8 cellular contexts compared by ENCODE assay signal in the genomic region with DNA sequence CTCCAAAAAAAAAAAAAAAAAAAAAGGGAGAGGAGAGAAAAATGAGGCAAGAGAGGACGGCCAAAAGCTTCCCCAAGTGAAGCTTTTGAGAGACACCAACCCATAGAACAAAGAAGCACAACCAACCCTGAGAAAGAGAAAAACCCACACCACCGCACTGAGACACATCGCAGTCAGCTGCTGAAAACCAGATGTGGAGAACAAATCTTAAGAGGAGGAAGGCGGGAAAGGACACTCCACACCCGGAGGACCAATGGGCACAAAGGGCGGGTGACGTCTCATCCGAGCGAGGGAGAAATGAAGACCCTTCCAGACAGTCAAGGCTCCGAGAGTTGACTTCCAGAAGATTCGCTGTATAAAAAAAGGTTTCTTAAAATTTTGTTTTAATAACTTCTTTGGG.
A peak's percentile ranks its signal among the peaks of the same experiment; 100 is the strongest.
DNase-seq lines count a peak whose midpoint lies in the region; ATAC-seq, FAIRE-seq and TF ChIP-seq lines count a peak whose summit lies in the region.

No MANE protein-coding gene starts in this region.

- FAIRE-seq in HepG2 (lab: Jason Lieb, UNC): no peak

- H3K9me3 ChIP-seq in right lobe of liver: no peaks in the 10 kb centered on the region
- no peaks in the 10 kb centered on the region for H3K9me3 ChIP-seq in HepG2 (ENCODE audit: low read length)
- no peaks in the 10 kb centered on the region for H3K9me3 ChIP-seq in thyroid gland

- H3K4me3 ChIP-seq in right lobe of liver (no peak overlapping the region), HepG2 (replicated peaks in 1 of 3; ENCODE audit: insufficient read depth in 1 of 3, low read depth in 2 of 3, low read length in 3 of 3) (no peak overlapping the region), thyroid gland (replicated peaks in 1 of 3) (no peak overlapping the region)

- H3K36me3 ChIP-seq in right lobe of liver: no peaks in the 10 kb centered on the region
- peaks cover 0 to 2% of the 10 kb centered on the region in 2 experiments; a peak in 3 of 5 replicates for H3K36me3 ChIP-seq in HepG2 (replicated peaks in 1 of 2; ENCODE audit: control insufficient read depth in 1 of 2, insufficient read depth in 2 of 2, low read length in 2 of 2)
- peaks cover 0 to 5% of the 10 kb centered on the region in 2 donors for H3K36me3 ChIP-seq in thyroid gland

- H3K27ac ChIP-seq in right lobe of liver: peak overlapping the region in 2 of 3 donors; percentile 24 to 54
- no peak overlapping the region for H3K27ac ChIP-seq in HepG2 (ENCODE audit: extremely low read length, insufficient read depth, low read length)
- peak overlapping the region in 1 of 3 donors; percentile 21 for H3K27ac ChIP-seq in thyroid gland

- peak overlapping the region; percentile 67 for H3K4me3 Mint-ChIP-seq in central memory CD8-positive, alpha-beta T cell
- H3K4me3 Mint-ChIP-seq in naive thymus-derived CD8-positive, alpha-beta T cell: peak overlapping the region in 8 of 10 donors; percentile 43 to 70 (median 62)

- intact Hi-C loops in right lobe of liver (cut with DNase I): no loop called here
- intact Hi-C loops in HepG2 (cut with micrococcal nuclease; ENCODE audit: unreplicated experiment): no loop called here
- intact Hi-C loops in thyroid gland (cut with DNase I): no loop called here

- TF ChIP-seq POLR2A in right lobe of liver (IDR thresholded peaks at IDR 0.05) (no peak), HepG2 (IDR thresholded peaks at IDR 0.05; ENCODE audit: insufficient read depth in 1 of 2, low read depth in 2 of 2, low read length in 2 of 2) (no peak), thyroid gland (IDR thresholded peaks at IDR 0.05) (no peak)

- POLR2A ChIA-PET in HepG2 (lab: Yijun Ruan, JAX): no interaction called here
- POLR2A ChIA-PET in naive thymus-derived CD8-positive, alpha-beta T cell (lab: Charles Lee): interaction anchor here (0.8 kb wide), 1 partner anchor 28 kb away, joined by 3 read pairs; no protein-coding TSS in a partner anchor

- no peaks in the 10 kb centered on the region for H3K79me2 ChIP-seq in HepG2 (ENCODE audit: insufficient read depth, low read length)

- no peak overlapping the region for H2AFZ ChIP-seq in HepG2 (ENCODE audit: low read length)

- H3K27me3 Mint-ChIP-seq in central memory CD8-positive, alpha-beta T cell: no peaks in the 10 kb centered on the region
- no peaks in the 10 kb centered on the region for H3K27me3 Mint-ChIP-seq in naive thymus-derived CD8-positive, alpha-beta T cell

- in situ Hi-C loops in HepG2 (cut with HindIII; ENCODE audit: extremely low pct_ligation_motif_present, low pct_unique_long_range_greater_than_20kb): no loop called here

- TF ChIP-seq EP300 in HepG2 (IDR thresholded peaks at IDR 0.05; ENCODE audit: low read depth in 2 of 2, low read length in 2 of 2) (no peak), HepG2 (CRISPR knock-in tag; IDR thresholded peaks at IDR 0.05; ENCODE audit: borderline replicate concordance) (no peak)

- TF ChIP-seq CTCF in right lobe of liver (IDR thresholded peaks at IDR 0.05) (no peak), HepG2 (CRISPR knock-in tag; IDR thresholded peaks at IDR 0.05) (no peak), thyroid gland (IDR thresholded peaks at IDR 0.05) (no peak)

- peaks cover 0 to 4% (median 0%) of the 10 kb centered on the region in 4 donors for H3K4me1 ChIP-seq in right lobe of liver
- peaks cover 24% of the 10 kb centered on the region for H3K4me1 ChIP-seq in HepG2 (ENCODE audit: insufficient read depth, low read length)
- peaks cover 5 to 21% of the 10 kb centered on the region in 2 donors for H3K4me1 ChIP-seq in thyroid gland

- no peak overlapping the region for H3K9ac ChIP-seq in HepG2 (ENCODE audit: insufficient read depth, low read depth, low read length)

- DNase-seq in right lobe of liver (no peak), HepG2 (ENCODE audit: low spot score) (no peak), NCI-H146 (lab: John Stamatoyannopoulos, UW) (no peak), DMS53 treated with DMSO at 0.1 percent for 48 hours (lab: John Stamatoyannopoulos, UW; ENCODE audit: unreplicated experiment) (no peak), thyroid gland (no peak)
- no peak for DNase-seq in central memory CD8-positive, alpha-beta T cell (ENCODE audit: low spot score in 2 of 2)
- no peak for DNase-seq in naive thymus-derived CD8-positive, alpha-beta T cell

- H4K20me1 ChIP-seq in HepG2 (ENCODE audit: insufficient read depth, low read length): no peaks in the 10 kb centered on the region

- BruUV-seq in HepG2 (replicated peaks; lab: Mats Ljungman, UMichigan): no TSS peak

- H3K27me3 ChIP-seq in right lobe of liver (no peaks in the 10 kb centered on the region), HepG2 (ENCODE audit: control insufficient read depth in 1 of 2, insufficient read depth in 2 of 2, low read length in 2 of 2) (no peaks in the 10 kb centered on the region), thyroid gland (no peaks in the 10 kb centered on the region)

- WGBS in right lobe of liver (ENCODE audit: insufficient coverage, low coverage, low lambda C conversion rate, missing lambda C conversion rate): 80% methylated on average over 11 of the region's 11 CpGs
- WGBS in HepG2 (ENCODE audit: low lambda C conversion rate): 92% methylated on average over 11 of the region's 11 CpGs
- 93 to 94% methylated on average over 11 of the region's 11 CpGs for WGBS in thyroid gland, 2 donors

- H3K4me2 ChIP-seq in HepG2 (ENCODE audit: low read depth, low read length): no peak overlapping the region

- no peak for TF ChIP-seq RAD21 in HepG2 (CRISPR knock-in tag; IDR thresholded peaks at IDR 0.05)

- H3K36me3 Mint-ChIP-seq in central memory CD8-positive, alpha-beta T cell (ENCODE audit: insufficient read depth): peaks cover 13% of the 10 kb centered on the region
- H3K36me3 Mint-ChIP-seq in naive thymus-derived CD8-positive, alpha-beta T cell: peaks cover 0 to 28% (median 15%) of the 10 kb centered on the region in 3 donors

- ATAC-seq in right lobe of liver: no peak
- ATAC-seq in HepG2: no peak
- no peak for ATAC-seq in central memory CD8-positive, alpha-beta T cell (replicated peaks; ENCODE audit: extremely low read depth, poor library complexity, severe bottlenecking)
- no peak for ATAC-seq in naive thymus-derived CD8-positive, alpha-beta T cell
- ATAC-seq in GM19452 (IDR thresholded peaks at IDR 0.05; ENCODE audit: unreplicated experiment): no peak

- H3K27ac Mint-ChIP-seq in central memory CD8-positive, alpha-beta T cell (ENCODE audit: low read depth): peak overlapping the region; percentile 99
- H3K27ac Mint-ChIP-seq in naive thymus-derived CD8-positive, alpha-beta T cell: peak overlapping the region in 9 of 10 donors; percentile 76 to 95 (median 88)

- H3K4me1 Mint-ChIP-seq in central memory CD8-positive, alpha-beta T cell: peaks cover 68% of the 10 kb centered on the region
- peaks cover 21 to 42% (median 38%) of the 10 kb centered on the region in 4 donors for H3K4me1 Mint-ChIP-seq in naive thymus-derived CD8-positive, alpha-beta T cell

- CTCF ChIA-PET in HepG2 (lab: Yijun Ruan, JAX; ENCODE audit: low intra/inter-chr PET ratio, low total read pairs): no interaction called here

- no peaks in the 10 kb centered on the region for H3K9me3 Mint-ChIP-seq in central memory CD8-positive, alpha-beta T cell
- no peaks in the 10 kb centered on the region for H3K9me3 Mint-ChIP-seq in naive thymus-derived CD8-positive, alpha-beta T cell

TF ChIP-seq in HepG2, 621 proteins besides CTCF, POLR2A, EP300 and RAD21:
- TF ChIP-seq, protein P1, sequence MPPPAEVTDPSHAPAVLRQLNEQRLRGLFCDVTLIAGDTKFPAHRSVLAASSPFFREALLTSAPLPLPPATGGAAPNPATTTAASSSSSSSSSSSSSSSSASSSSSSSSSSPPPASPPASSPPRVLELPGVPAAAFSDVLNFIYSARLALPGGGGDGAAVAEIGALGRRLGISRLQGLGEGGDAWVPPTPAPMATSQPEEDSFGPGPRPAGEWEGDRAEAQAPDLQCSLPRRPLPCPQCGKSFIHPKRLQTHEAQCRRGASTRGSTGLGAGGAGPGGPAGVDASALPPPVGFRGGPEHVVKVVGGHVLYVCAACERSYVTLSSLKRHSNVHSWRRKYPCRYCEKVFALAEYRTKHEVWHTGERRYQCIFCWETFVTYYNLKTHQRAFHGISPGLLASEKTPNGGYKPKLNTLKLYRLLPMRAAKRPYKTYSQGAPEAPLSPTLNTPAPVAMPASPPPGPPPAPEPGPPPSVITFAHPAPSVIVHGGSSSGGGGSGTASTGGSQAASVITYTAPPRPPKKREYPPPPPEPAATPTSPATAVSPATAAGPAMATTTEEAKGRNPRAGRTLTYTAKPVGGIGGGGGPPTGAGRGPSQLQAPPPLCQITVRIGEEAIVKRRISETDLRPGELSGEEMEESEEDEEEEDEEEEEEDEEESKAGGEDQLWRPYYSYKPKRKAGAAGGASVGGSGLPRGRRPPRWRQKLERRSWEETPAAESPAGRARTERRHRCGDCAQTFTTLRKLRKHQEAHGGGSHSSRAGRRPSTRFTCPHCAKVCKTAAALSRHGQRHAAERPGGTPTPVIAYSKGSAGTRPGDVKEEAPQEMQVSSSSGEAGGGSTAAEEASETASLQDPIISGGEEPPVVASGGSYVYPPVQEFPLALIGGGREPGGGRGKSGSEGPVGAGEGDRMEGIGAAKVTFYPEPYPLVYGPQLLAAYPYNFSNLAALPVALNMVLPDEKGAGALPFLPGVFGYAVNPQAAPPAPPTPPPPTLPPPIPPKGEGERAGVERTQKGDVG (CRISPR knock-in tag; IDR thresholded peaks at IDR 0.05; ENCODE audit: borderline replicate concordance): no peak
- TF ChIP-seq, protein P2, sequence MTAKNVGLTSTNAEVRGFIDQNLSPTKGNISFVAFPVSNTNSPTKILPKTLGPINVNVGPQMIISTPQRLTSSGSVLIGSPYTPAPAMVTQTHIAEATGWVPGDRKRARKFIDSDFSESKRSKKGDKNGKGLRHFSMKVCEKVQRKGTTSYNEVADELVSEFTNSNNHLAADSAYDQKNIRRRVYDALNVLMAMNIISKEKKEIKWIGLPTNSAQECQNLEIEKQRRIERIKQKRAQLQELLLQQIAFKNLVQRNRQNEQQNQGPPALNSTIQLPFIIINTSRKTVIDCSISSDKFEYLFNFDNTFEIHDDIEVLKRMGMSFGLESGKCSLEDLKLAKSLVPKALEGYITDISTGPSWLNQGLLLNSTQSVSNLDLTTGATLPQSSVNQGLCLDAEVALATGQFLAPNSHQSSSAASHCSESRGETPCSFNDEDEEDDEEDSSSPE (CRISPR knock-in tag; IDR thresholded peaks at IDR 0.05): no peak
